8 cellular contexts compared by ENCODE assay signal in the genomic region with DNA sequence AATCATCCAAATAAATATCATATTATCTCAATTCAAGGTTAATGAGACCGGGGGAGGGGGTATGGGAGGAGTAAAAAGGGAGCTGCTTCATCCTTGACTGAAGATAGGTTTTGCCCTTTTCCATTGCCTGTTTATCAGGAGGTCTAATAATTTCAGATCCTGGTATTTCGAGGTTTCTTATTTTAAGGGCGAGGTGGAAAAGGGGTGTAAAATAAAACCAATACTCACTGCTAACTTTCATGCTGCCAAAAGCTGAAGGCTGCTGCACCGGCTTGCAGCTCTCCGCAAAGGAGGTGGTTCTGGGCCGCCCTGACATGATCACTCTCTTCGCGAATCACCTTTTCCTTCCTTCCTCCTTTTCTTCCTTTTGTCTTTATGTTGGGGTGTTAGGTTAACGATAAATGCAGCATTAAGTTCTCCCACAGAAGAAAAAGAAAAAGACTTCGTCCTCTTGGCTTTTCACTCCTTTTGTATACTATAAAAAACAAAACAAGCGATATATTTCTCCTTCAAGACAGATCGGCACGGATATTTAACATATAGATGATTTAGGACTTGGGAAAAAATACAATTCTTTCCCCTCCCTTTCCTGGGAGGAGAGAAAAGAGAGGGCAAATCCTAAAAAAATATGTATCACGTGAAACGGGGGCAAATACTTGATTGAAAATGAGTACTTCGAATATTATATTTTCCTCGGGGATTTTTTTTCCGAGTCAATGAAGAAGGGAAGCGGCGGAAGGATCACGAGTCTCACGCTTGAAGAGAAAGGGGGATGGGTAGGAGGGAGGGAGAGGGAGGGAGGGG. TPM values are rescaled to one million over a fixed set of nuclear protein-coding genes. Genes with fewer than 3 reads are reported as not detected.
DNase-seq lines count a peak whose midpoint lies in the region; ATAC-seq and TF ChIP-seq lines count a peak whose summit lies in the region.

No MANE protein-coding gene starts in this region.

- H3K27me3 ChIP-seq in KMS-11 (ENCODE audit: insufficient read depth, low read depth): no peaks in the 10 kb centered on the region
- no peaks in the 10 kb centered on the region for H3K27me3 ChIP-seq in trophoblast cell (ENCODE audit: insufficient read depth, low read length)

- no peak overlapping the region for H2BK120ac ChIP-seq in trophoblast cell (ENCODE audit: insufficient read depth, low read length, poor library complexity)

- POLR2A ChIA-PET in WTC11 (lab: Charles Lee): interaction anchor here (0.6 to 2.1 kb wide), 8 partner anchors 11 to 357 kb away, joined by 3 to 9 read pairs (median 4); partner anchors contain the start of genes FSTL1 and LRRC58

- ATAC-seq in WTC11: no peak
- ATAC-seq in GM19324 (IDR thresholded peaks at IDR 0.05; ENCODE audit: low FRiP score, unreplicated experiment): no peak
- no peak for ATAC-seq in HG03097 (IDR thresholded peaks at IDR 0.05; ENCODE audit: low FRiP score, unreplicated experiment)

- H3K23ac ChIP-seq in trophoblast cell (ENCODE audit: low read length): no peak overlapping the region

- H3K9me3 Mint-ChIP-seq in WTC11: no peaks in the 10 kb centered on the region

- peak; percentile 44 for DNase-seq in ELF-1 (ENCODE audit: low read depth, low spot score)
- no peak for DNase-seq in WTC11 (ENCODE audit: low spot score)
- DNase-seq in fibroblast of pulmonary artery (ENCODE audit: low read depth): peak; percentile 92
- no peak for DNase-seq in trophoblast cell
- DNase-seq in KG1 (lab: John Stamatoyannopoulos, UW): no peak

- H3K27ac Mint-ChIP-seq in WTC11: no peak overlapping the region

- H3K9ac ChIP-seq in KMS-11: peak overlapping the region; percentile 99
- H3K9ac ChIP-seq in trophoblast cell (ENCODE audit: low read length): peak overlapping the region; percentile 84

- peak overlapping the region; percentile 100 for H3K27ac ChIP-seq in KMS-11
- peak overlapping the region; percentile 99 for H3K27ac ChIP-seq in trophoblast cell (ENCODE audit: low read depth, low read length)

- peak overlapping the region; percentile 92 for H4K8ac ChIP-seq in trophoblast cell (ENCODE audit: low read depth, low read length)

- peak overlapping the region; percentile 96 for H3K4ac ChIP-seq in trophoblast cell (ENCODE audit: low read depth, low read length)

- H3K36me3 Mint-ChIP-seq in WTC11: peaks cover 7% of the 10 kb centered on the region

- H3K4me2 ChIP-seq in KMS-11: peak overlapping the region; percentile 65
- peak overlapping the region; percentile 65 for H3K4me2 ChIP-seq in trophoblast cell (ENCODE audit: low read length)

- H4K91ac ChIP-seq in trophoblast cell (ENCODE audit: low read depth, low read length): peak overlapping the region; percentile 98

- no peaks in the 10 kb centered on the region for H3K9me3 ChIP-seq in trophoblast cell (ENCODE audit: insufficient read depth, low read depth, low read length)

- H4K12ac ChIP-seq in trophoblast cell (ENCODE audit: low read depth, low read length): peak overlapping the region; percentile 78

- H3K27me3 Mint-ChIP-seq in WTC11 (ENCODE audit: low read depth): no peaks in the 10 kb centered on the region

- peak overlapping the region; percentile 95 for H3K14ac ChIP-seq in trophoblast cell (ENCODE audit: low read length)

- H2BK5ac ChIP-seq in trophoblast cell (ENCODE audit: low read depth, low read length, poor library complexity): peak overlapping the region; percentile 96

- H3K36me3 ChIP-seq in KMS-11 (ENCODE audit: insufficient read depth) (no peaks in the 10 kb centered on the region), trophoblast cell (ENCODE audit: control insufficient read depth in 1 of 2, insufficient read depth in 2 of 2, low read length in 2 of 2) (no peaks in the 10 kb centered on the region)

- TF ChIP-seq CTCF in KMS-11 (conservative IDR thresholded peaks at IDR 0.05; ENCODE audit: low read depth, low read length): no peak
- no peak for TF ChIP-seq CTCF in WTC11 (IDR thresholded peaks at IDR 0.05)
- TF ChIP-seq CTCF in fibroblast of pulmonary artery (IDR thresholded peaks at IDR 0.05; ENCODE audit: low read length, missing control alignments): no peak

- no CpG with 5 or more reads among the region's 22 CpGs for WGBS in trophoblast cell (ENCODE audit: extremely low coverage, insufficient coverage, insufficient read length)

- no peak overlapping the region for H3K4me3 Mint-ChIP-seq in WTC11

- H2AK5ac ChIP-seq in trophoblast cell (ENCODE audit: low read length): no peak overlapping the region

- peaks cover 21% of the 10 kb centered on the region for H3K79me1 ChIP-seq in trophoblast cell (ENCODE audit: low read length)

- H2BK12ac ChIP-seq in trophoblast cell (ENCODE audit: low read length): no peak overlapping the region

- peak overlapping the region; percentile 41 for H2AFZ ChIP-seq in KMS-11 (ENCODE audit: low read depth)
- H2AFZ ChIP-seq in trophoblast cell (ENCODE audit: insufficient read depth, low read length, poor library complexity): peak overlapping the region; percentile 82

- H3K4me3 ChIP-seq in KMS-11 (IDR thresholded peaks at IDR 0.05; ENCODE audit: insufficient read depth, low read depth, low read length) (peak overlapping the region; percentile 88), fibroblast of pulmonary artery (replicated peaks; ENCODE audit: low read depth, low read length) (peak overlapping the region; percentile 73), trophoblast cell (ENCODE audit: low read depth, low read length) (peak overlapping the region; percentile 78)

- CTCF ChIA-PET in WTC11 (lab: Charles Lee): interaction anchor here (0.7 to 1.4 kb wide), 2 partner anchors 53 to 202 kb away, joined by 3 to 5 read pairs; no protein-coding TSS in a partner anchor

- 0 out of 2 replicates have a peak, but pooled peaks cover 8% of the 10 kb centered on the region for H4K20me1 ChIP-seq in KMS-11 (ENCODE audit: insufficient read depth)

- peaks cover 36% of the 10 kb centered on the region for H3K4me1 ChIP-seq in KMS-11 (ENCODE audit: low read depth, poor library complexity, severe bottlenecking)
- H3K4me1 ChIP-seq in trophoblast cell (ENCODE audit: control insufficient read depth in 1 of 2, insufficient read depth in 2 of 2, low read length in 2 of 2): peaks cover 1 to 7% of the 10 kb centered on the region in 2 experiments

- peaks cover 24% of the 10 kb centered on the region for H3K4me1 Mint-ChIP-seq in WTC11

- H3K79me2 ChIP-seq in KMS-11 (ENCODE audit: insufficient read depth, low read depth): peaks cover 65% of the 10 kb centered on the region
- peaks cover 22% of the 10 kb centered on the region for H3K79me2 ChIP-seq in trophoblast cell (ENCODE audit: control insufficient read depth, insufficient read depth, low read length, poor library complexity)

- peak overlapping the region; percentile 99 for H3K18ac ChIP-seq in trophoblast cell (ENCODE audit: low read length)

TF ChIP-seq in WTC11, 78 proteins besides CTCF, POLR2A, EP300 and RAD21:
- TF ChIP-seq CREM (CRISPR knock-in tag; IDR thresholded peaks at IDR 0.05) (0 out of 2 replicates have a peak, but pooled peaks have one; percentile 13), KAT7 (CRISPR knock-in tag; IDR thresholded peaks at IDR 0.05; ENCODE audit: borderline replicate concordance) (no peak), AFF4 (CRISPR knock-in tag; IDR thresholded peaks at IDR 0.05; ENCODE audit: borderline replicate concordance) (no peak)
- TF ChIP-seq, protein P1, sequence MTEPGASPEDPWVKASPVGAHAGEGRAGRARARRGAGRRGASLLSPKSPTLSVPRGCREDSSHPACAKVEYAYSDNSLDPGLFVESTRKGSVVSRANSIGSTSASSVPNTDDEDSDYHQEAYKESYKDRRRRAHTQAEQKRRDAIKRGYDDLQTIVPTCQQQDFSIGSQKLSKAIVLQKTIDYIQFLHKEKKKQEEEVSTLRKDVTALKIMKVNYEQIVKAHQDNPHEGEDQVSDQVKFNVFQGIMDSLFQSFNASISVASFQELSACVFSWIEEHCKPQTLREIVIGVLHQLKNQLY (CRISPR knock-in tag; IDR thresholded peaks at IDR 0.05): no peak
- TF ChIP-seq, protein P2, sequence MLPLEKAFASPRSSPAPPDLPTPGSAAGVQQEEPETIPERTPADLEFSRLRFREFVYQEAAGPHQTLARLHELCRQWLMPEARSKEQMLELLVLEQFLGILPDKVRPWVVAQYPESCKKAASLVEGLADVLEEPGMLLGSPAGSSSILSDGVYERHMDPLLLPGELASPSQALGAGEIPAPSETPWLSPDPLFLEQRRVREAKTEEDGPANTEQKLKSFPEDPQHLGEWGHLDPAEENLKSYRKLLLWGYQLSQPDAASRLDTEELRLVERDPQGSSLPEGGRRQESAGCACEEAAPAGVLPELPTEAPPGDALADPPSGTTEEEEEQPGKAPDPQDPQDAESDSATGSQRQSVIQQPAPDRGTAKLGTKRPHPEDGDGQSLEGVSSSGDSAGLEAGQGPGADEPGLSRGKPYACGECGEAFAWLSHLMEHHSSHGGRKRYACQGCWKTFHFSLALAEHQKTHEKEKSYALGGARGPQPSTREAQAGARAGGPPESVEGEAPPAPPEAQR (CRISPR knock-in tag; IDR thresholded peaks at IDR 0.05): no peak
TF ChIP-seq in WTC11: peak in this region for 1.

RNA-seq across cellular contexts. Expression of gene GSK3B, which starts 0.9 kb away (rescaled TPM):
- 45.9 to 48.9 TPM (median 46.8 TPM) in 3 replicates for total RNA-seq in WTC11 (2021)
- 241 and 242 TPM in 2 replicates for polyA plus RNA-seq in trophoblast cell (2013)

Comparison
In these comparisons a context has a peak if more than half of its experiments do, and no peak if none do; other contexts are left out.
1. DNase-seq: peak in ELF-1 (single experiment) and fibroblast of pulmonary artery (single experiment); none in WTC11 (single experiment), trophoblast cell (0 of 2) and KG1 (single experiment).
2. Peak in every context shown above with its lines, with median percentiles within 50 percentile points of each other: H3K4me3 ChIP-seq.